14 cellular contexts compared by ENCODE assay signal in genomic region chr19:17171874-17172273, GRCh38. TPM values are rescaled to one million over a fixed set of nuclear protein-coding genes. Genes with fewer than 3 reads are reported as not detected.
DNase-seq lines count a peak whose midpoint lies in the region; ATAC-seq and TF ChIP-seq lines count a peak whose summit lies in the region.
"Had no signal": no experiment of that assay in that cellular context is flagged by ENCODE, and none has a peak within 500 bp of the region (broad histone marks: within the 10 kb centered on the region; RNA-seq: fewer than 3 reads in every experiment).

No MANE protein-coding gene starts in this region.

- no peak for DNase-seq in activated T-cell treated with anti-CD3 and anti-CD28 coated beads, Interleukin-2, amount 50 U/mL, for 24 hours
- no peak for DNase-seq in activated T-cell treated with anti-CD3 and anti-CD28 coated beads, Interleukin-2, amount 50 U/mL, for 1 hour
- no peak for DNase-seq in activated T-helper 1 cell treated with anti-CD3 and anti-CD28 coated beads, Interleukin-12 subunit alpha, Interleukin-12 subunit beta, Interleukin-2, Interleukin-4 antibody, amounts not matched to agents 30 ng/mL and 10 ng/mL and 1 ng/mL, durations not matched to agents 14 hours and 24 hours and 36 hours (ENCODE audit: low spot score)
- DNase-seq in neural crest cell (ENCODE audit: low read depth, low spot score) = no peak
- DNase-seq in uterus = no peak
- DNase-seq: C1 segment of cervical spinal cord; CD4-positive, alpha-beta T cell; DMS79; HCEC 1CT; HFFc6 had no signal

- H3K27ac ChIP-seq in uterus = no peak overlapping the region

- TF ChIP-seq POLR2A in uterus (IDR thresholded peaks at IDR 0.05) = no peak

- intact Hi-C loops in activated T-helper 1 cell treated with anti-CD3 and anti-CD28 coated beads, Interleukin-12 subunit alpha, Interleukin-12 subunit beta, Interleukin-2, Interleukin-4 antibody, amounts not matched to agents 30 ng/mL and 10 ng/mL and 1 ng/mL, durations not matched to agents 14 hours and 24 hours and 36 hours (cut with micrococcal nuclease) = loop anchor here (2.0 kb wide), 1 partner anchor 13 kb away; no protein-coding TSS in a partner anchor
- intact Hi-C loops in uterus (cut with DNase I; ENCODE audit: low total_unique reads) = no loop called here

- no peaks in the 10 kb centered on the region for H3K4me1 ChIP-seq in uterus

- no peaks in the 10 kb centered on the region for H3K9me3 Mint-ChIP-seq in activated T-cell treated with anti-CD3 and anti-CD28 coated beads, Interleukin-2, amount 50 U/mL, for 24 hours
- no peaks in the 10 kb centered on the region for H3K9me3 Mint-ChIP-seq in activated T-helper 1 cell treated with anti-CD3 and anti-CD28 coated beads, Interleukin-12 subunit alpha, Interleukin-12 subunit beta, Interleukin-2, Interleukin-4 antibody, amounts not matched to agents 30 ng/mL and 10 ng/mL and 1 ng/mL, durations not matched to agents 14 hours and 24 hours and 36 hours
- no peaks in the 10 kb centered on the region for H3K9me3 Mint-ChIP-seq in neural crest cell
- H3K9me3 Mint-ChIP-seq: CD4-positive, alpha-beta T cell; HFFc6 had no signal

- peaks cover 84% of the 10 kb centered on the region for H3K36me3 Mint-ChIP-seq in activated T-cell treated with anti-CD3 and anti-CD28 coated beads, Interleukin-2, amount 50 U/mL, for 24 hours (ENCODE audit: low read depth)
- H3K36me3 Mint-ChIP-seq in activated T-helper 1 cell treated with anti-CD3 and anti-CD28 coated beads, Interleukin-12 subunit alpha, Interleukin-12 subunit beta, Interleukin-2, Interleukin-4 antibody, amounts not matched to agents 30 ng/mL and 10 ng/mL and 1 ng/mL, durations not matched to agents 14 hours and 24 hours and 36 hours (ENCODE audit: low read depth) = peaks cover 35% of the 10 kb centered on the region
- peaks cover 7% of the 10 kb centered on the region for H3K36me3 Mint-ChIP-seq in neural crest cell (ENCODE audit: low read depth)

- ATAC-seq in GM18511 (IDR thresholded peaks at IDR 0.05; ENCODE audit: unreplicated experiment) (no peak), HG03354 (IDR thresholded peaks at IDR 0.05; ENCODE audit: poor library complexity, severe bottlenecking, unreplicated experiment) (no peak)
- ATAC-seq: HepG2 had no signal

- TF ChIP-seq CTCF in neural crest cell (conservative IDR thresholded peaks at IDR 0.05) = no peak
- no peak for TF ChIP-seq CTCF in uterus (IDR thresholded peaks at IDR 0.05)

- no peak overlapping the region for H3K4me3 ChIP-seq in uterus

- no peak overlapping the region for H3K4me3 Mint-ChIP-seq in activated T-cell treated with anti-CD3 and anti-CD28 coated beads, Interleukin-2, amount 50 U/mL, for 24 hours
- H3K4me3 Mint-ChIP-seq in activated T-helper 1 cell treated with anti-CD3 and anti-CD28 coated beads, Interleukin-12 subunit alpha, Interleukin-12 subunit beta, Interleukin-2, Interleukin-4 antibody, amounts not matched to agents 30 ng/mL and 10 ng/mL and 1 ng/mL, durations not matched to agents 14 hours and 24 hours and 36 hours = no peak overlapping the region
- no peak overlapping the region for H3K4me3 Mint-ChIP-seq in neural crest cell
- H3K4me3 Mint-ChIP-seq: B cell; CD4-positive, alpha-beta T cell; HFFc6 had no signal

- H3K4me1 Mint-ChIP-seq in activated T-cell treated with anti-CD3 and anti-CD28 coated beads, Interleukin-2, amount 50 U/mL, for 24 hours (ENCODE audit: low read depth) = peaks cover 9% of the 10 kb centered on the region
- H3K4me1 Mint-ChIP-seq in activated T-helper 1 cell treated with anti-CD3 and anti-CD28 coated beads, Interleukin-12 subunit alpha, Interleukin-12 subunit beta, Interleukin-2, Interleukin-4 antibody, amounts not matched to agents 30 ng/mL and 10 ng/mL and 1 ng/mL, durations not matched to agents 14 hours and 24 hours and 36 hours (ENCODE audit: low read depth) = peaks cover 20% of the 10 kb centered on the region
- H3K4me1 Mint-ChIP-seq in neural crest cell = no peaks in the 10 kb centered on the region

- no peaks in the 10 kb centered on the region for H3K9me3 ChIP-seq in uterus

- H3K27me3 ChIP-seq in uterus = no peaks in the 10 kb centered on the region

- peak overlapping the region; percentile 69 for H3K27ac Mint-ChIP-seq in activated T-cell treated with anti-CD3 and anti-CD28 coated beads, Interleukin-2, amount 50 U/mL, for 24 hours
- H3K27ac Mint-ChIP-seq in activated T-helper 1 cell treated with anti-CD3 and anti-CD28 coated beads, Interleukin-12 subunit alpha, Interleukin-12 subunit beta, Interleukin-2, Interleukin-4 antibody, amounts not matched to agents 30 ng/mL and 10 ng/mL and 1 ng/mL, durations not matched to agents 14 hours and 24 hours and 36 hours = peak overlapping the region; percentile 91
- H3K27ac Mint-ChIP-seq in neural crest cell (ENCODE audit: unreplicated experiment) = peak overlapping the region; percentile 50
- H3K27ac Mint-ChIP-seq: CD4-positive, alpha-beta T cell; HFFc6 had no signal

- H3K36me3 ChIP-seq in uterus = no peaks in the 10 kb centered on the region

- H3K27me3 Mint-ChIP-seq in activated T-cell treated with anti-CD3 and anti-CD28 coated beads, Interleukin-2, amount 50 U/mL, for 24 hours = no peaks in the 10 kb centered on the region
- H3K27me3 Mint-ChIP-seq in activated T-helper 1 cell treated with anti-CD3 and anti-CD28 coated beads, Interleukin-12 subunit alpha, Interleukin-12 subunit beta, Interleukin-2, Interleukin-4 antibody, amounts not matched to agents 30 ng/mL and 10 ng/mL and 1 ng/mL, durations not matched to agents 14 hours and 24 hours and 36 hours (ENCODE audit: insufficient read depth) = no peaks in the 10 kb centered on the region
- H3K27me3 Mint-ChIP-seq in neural crest cell (ENCODE audit: low read depth) = no peaks in the 10 kb centered on the region
- H3K27me3 Mint-ChIP-seq: B cell; CD4-positive, alpha-beta T cell had no signal

RNA-seq across cellular contexts. Expression of gene USE1, which starts 43.3 kb away (rescaled TPM):
- 34.6 and 36.0 TPM in 2 replicates for total RNA-seq in activated T-helper 1 cell treated with anti-CD3 and anti-CD28 coated beads, Interleukin-12 subunit alpha, Interleukin-12 subunit beta, Interleukin-2, Interleukin-4 antibody, amounts not matched to agents 30 ng/mL and 10 ng/mL and 1 ng/mL, durations not matched to agents 14 hours and 24 hours and 36 hours
- 15.7 and 17.6 TPM in 2 replicates for total RNA-seq in neural crest cell
- total RNA-seq in uterus = 10 to 100 TPM; 11.5 to 43.5 (median 22.2) TPM

RNA-seq across cellular contexts. Expression of gene OCEL1, which starts 54.2 kb away (rescaled TPM):
- 17.0 and 19.6 TPM in 2 replicates for total RNA-seq in activated T-helper 1 cell treated with anti-CD3 and anti-CD28 coated beads, Interleukin-12 subunit alpha, Interleukin-12 subunit beta, Interleukin-2, Interleukin-4 antibody, amounts not matched to agents 30 ng/mL and 10 ng/mL and 1 ng/mL, durations not matched to agents 14 hours and 24 hours and 36 hours
- total RNA-seq in neural crest cell = 10.4 and 12.0 TPM in 2 replicates
- total RNA-seq in uterus = 10 to 100 TPM in 2 of 4 donors, 1 to 10 TPM in 1, not detected in 1; 5.9 to 32.6 (median 17.6) TPM
